12 cellular contexts compared by ENCODE assay signal in the genomic region with DNA sequence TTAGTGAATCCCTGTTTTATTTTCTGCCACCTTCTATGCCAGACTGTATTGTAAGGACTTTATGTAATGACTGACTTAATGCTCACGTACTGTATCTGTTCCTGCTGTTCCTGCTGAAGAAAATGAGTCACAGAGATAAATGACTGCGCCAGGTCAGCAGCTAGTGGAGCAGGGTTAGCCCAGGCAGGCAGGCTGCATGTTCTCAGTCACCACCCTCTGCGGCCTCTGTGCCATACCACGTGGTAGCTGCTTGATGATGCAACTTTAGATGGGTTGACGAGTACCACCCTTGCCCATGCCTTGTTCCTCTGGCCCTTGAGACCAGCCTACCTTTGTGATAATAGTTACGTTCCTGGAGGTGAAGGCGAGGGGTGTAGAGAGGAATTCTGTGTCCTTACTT.
DNase-seq lines count a peak whose midpoint lies in the region; ATAC-seq, FAIRE-seq and TF ChIP-seq lines count a peak whose summit lies in the region.
"Had no signal": no experiment of that assay in that cellular context is flagged by ENCODE, and none has a peak within 500 bp of the region (broad histone marks: within the 10 kb centered on the region; RNA-seq: fewer than 3 reads in every experiment).

No MANE protein-coding gene starts in this region.

- H3K36me3 Mint-ChIP-seq in IgD-negative memory B cell (peaks cover 5% of the 10 kb centered on the region), astrocyte (ENCODE audit: low read depth, unreplicated experiment) (peaks cover 22% of the 10 kb centered on the region), glutamatergic neuron (ENCODE audit: unreplicated experiment) (peaks cover 5% of the 10 kb centered on the region)

- H3K4me1 ChIP-seq in ACC112 (ENCODE audit: control insufficient read depth, insufficient read depth, low read length, unreplicated experiment) (peaks cover 36% of the 10 kb centered on the region), astrocyte (ENCODE audit: insufficient read depth, low read length) (peaks cover 26% of the 10 kb centered on the region)
- H3K4me1 ChIP-seq: BLaER1 treated with 17β-estradiol and CSF1 and Interleukin-3, amounts not matched to agents 10 nM and 100 nM had no signal

- H3K4me3 Mint-ChIP-seq in IgD-negative memory B cell (no peak overlapping the region), astrocyte (ENCODE audit: unreplicated experiment) (no peak overlapping the region), glutamatergic neuron (ENCODE audit: unreplicated experiment) (no peak overlapping the region)
- H3K4me3 Mint-ChIP-seq: activated T-cell treated with anti-CD3 and anti-CD28 coated beads, Interleukin-2, amount 50 U/mL, for 4 hours had no signal

- H4K20me1 ChIP-seq in astrocyte (ENCODE audit: insufficient read depth, low read length) = peaks cover 96% of the 10 kb centered on the region

- H3K4me3 ChIP-seq in ACC112 (ENCODE audit: low read depth, low read length) (no peak overlapping the region), astrocyte (ENCODE audit: insufficient read depth, low read depth, low read length) (no peak overlapping the region)
- H3K4me3 ChIP-seq: BLaER1 treated with 17β-estradiol and CSF1 and Interleukin-3, amounts not matched to agents 10 nM and 100 nM had no signal

- H3K36me3 ChIP-seq in ACC112 (ENCODE audit: insufficient read depth, low read length) (peaks cover 42% of the 10 kb centered on the region), astrocyte (ENCODE audit: insufficient read depth, low read length) (peaks cover 55% of the 10 kb centered on the region)

- H3K79me2 ChIP-seq in ACC112 (ENCODE audit: control insufficient read depth, insufficient read depth, low read length, unreplicated experiment) (peaks cover 61% of the 10 kb centered on the region), astrocyte (ENCODE audit: insufficient read depth, low read length) (peaks cover 98% of the 10 kb centered on the region)

- H2AFZ ChIP-seq in ACC112 (ENCODE audit: low read length, unreplicated experiment) (no peak overlapping the region), astrocyte (ENCODE audit: low read depth, low read length) (no peak overlapping the region)

- H3K27ac Mint-ChIP-seq in IgD-negative memory B cell (peak overlapping the region in 2 of 3 donors; percentile 23 to 80), astrocyte (ENCODE audit: unreplicated experiment) (peak overlapping the region; percentile 54), glutamatergic neuron (ENCODE audit: unreplicated experiment) (no peak overlapping the region)

- no peaks in the 10 kb centered on the region for H3K9me3 ChIP-seq in astrocyte (ENCODE audit: insufficient read depth, low read depth, low read length)

- H3K4me1 Mint-ChIP-seq in IgD-negative memory B cell (peaks cover 0 to 3% (median 0%) of the 10 kb centered on the region in 3 donors), astrocyte (ENCODE audit: low read depth, unreplicated experiment) (peaks cover 44% of the 10 kb centered on the region), glutamatergic neuron (ENCODE audit: low read depth, unreplicated experiment) (peaks cover 7% of the 10 kb centered on the region)

- H3K27me3 ChIP-seq in ACC112 (ENCODE audit: insufficient read depth, low read length) (no peaks in the 10 kb centered on the region), astrocyte (ENCODE audit: insufficient read depth, low read length) (no peaks in the 10 kb centered on the region)
- H3K27me3 ChIP-seq: BLaER1 treated with 17β-estradiol and CSF1 and Interleukin-3, amounts not matched to agents 10 nM and 100 nM had no signal

- ATAC-seq in HG03097 (IDR thresholded peaks at IDR 0.05; ENCODE audit: low FRiP score, unreplicated experiment) = no peak
- ATAC-seq: activated T-cell treated with anti-CD3 and anti-CD28 coated beads, Interleukin-2, amount 50 U/mL, for 4 hours had no signal

- peak overlapping the region; percentile 3 for H3K9ac ChIP-seq in astrocyte (ENCODE audit: low read length)
- H3K9ac ChIP-seq: BLaER1 treated with 17β-estradiol and CSF1 and Interleukin-3, amounts not matched to agents 10 nM and 100 nM; KMS-11 had no signal

- peak overlapping the region; percentile 9 for H3K4me2 ChIP-seq in astrocyte (ENCODE audit: low read length)
- H3K4me2 ChIP-seq: BLaER1 treated with 17β-estradiol and CSF1 and Interleukin-3, amounts not matched to agents 10 nM and 100 nM; KMS-11 had no signal

- FAIRE-seq in astrocyte (lab: Jason Lieb, UNC) = no peak
- FAIRE-seq: endometrium had no signal

- H3K27ac ChIP-seq in ACC112 (ENCODE audit: low read depth, low read length) = peak overlapping the region; percentile 64
- peak overlapping the region; percentile 48 for H3K27ac ChIP-seq in astrocyte (ENCODE audit: low read depth, low read length)
- H3K27ac ChIP-seq: BLaER1 treated with 17β-estradiol and CSF1 and Interleukin-3, amounts not matched to agents 10 nM and 100 nM; KMS-11 had no signal

- H3K27me3 Mint-ChIP-seq in IgD-negative memory B cell (no peaks in the 10 kb centered on the region), astrocyte (ENCODE audit: low read depth, unreplicated experiment) (no peaks in the 10 kb centered on the region), glutamatergic neuron (ENCODE audit: unreplicated experiment) (peaks cover 12% of the 10 kb centered on the region)

- H3K9me3 Mint-ChIP-seq in IgD-negative memory B cell (no peaks in the 10 kb centered on the region), astrocyte (ENCODE audit: unreplicated experiment) (no peaks in the 10 kb centered on the region), glutamatergic neuron (ENCODE audit: unreplicated experiment) (peaks cover 9% of the 10 kb centered on the region)
- H3K9me3 Mint-ChIP-seq: activated T-cell treated with anti-CD3 and anti-CD28 coated beads, Interleukin-2, amount 50 U/mL, for 4 hours had no signal

- TF ChIP-seq CTCF in astrocyte (IDR thresholded peaks at IDR 0.05; ENCODE audit: insufficient read depth, low read depth, low read length) (no peak), glutamatergic neuron (IDR thresholded peaks at IDR 0.05; ENCODE audit: partially characterized antibody, unreplicated experiment) (no peak)

- DNase-seq in astrocyte (ENCODE audit: low read depth) (peak; percentile 91), islet precursor cell (peak; percentile 72), LoVo (ENCODE audit: low spot score) (no peak), middle frontal gyrus (ENCODE audit: extremely low spot score, low spot score) (no peak), glutamatergic neuron (no peak)
- DNase-seq: activated T-cell treated with anti-CD3 and anti-CD28 coated beads, Interleukin-2, amount 50 U/mL, for 4 hours had no signal

Comparison
In these comparisons a context has a peak if more than half of its experiments do, and no peak if none do; other contexts are left out.
1. DNase-seq: peak in astrocyte (single experiment) and islet precursor cell (single experiment); none in LoVo (single experiment), middle frontal gyrus (single experiment) and glutamatergic neuron (single experiment).